ENCODE assay signal across 9 cellular contexts in the genomic region with DNA sequence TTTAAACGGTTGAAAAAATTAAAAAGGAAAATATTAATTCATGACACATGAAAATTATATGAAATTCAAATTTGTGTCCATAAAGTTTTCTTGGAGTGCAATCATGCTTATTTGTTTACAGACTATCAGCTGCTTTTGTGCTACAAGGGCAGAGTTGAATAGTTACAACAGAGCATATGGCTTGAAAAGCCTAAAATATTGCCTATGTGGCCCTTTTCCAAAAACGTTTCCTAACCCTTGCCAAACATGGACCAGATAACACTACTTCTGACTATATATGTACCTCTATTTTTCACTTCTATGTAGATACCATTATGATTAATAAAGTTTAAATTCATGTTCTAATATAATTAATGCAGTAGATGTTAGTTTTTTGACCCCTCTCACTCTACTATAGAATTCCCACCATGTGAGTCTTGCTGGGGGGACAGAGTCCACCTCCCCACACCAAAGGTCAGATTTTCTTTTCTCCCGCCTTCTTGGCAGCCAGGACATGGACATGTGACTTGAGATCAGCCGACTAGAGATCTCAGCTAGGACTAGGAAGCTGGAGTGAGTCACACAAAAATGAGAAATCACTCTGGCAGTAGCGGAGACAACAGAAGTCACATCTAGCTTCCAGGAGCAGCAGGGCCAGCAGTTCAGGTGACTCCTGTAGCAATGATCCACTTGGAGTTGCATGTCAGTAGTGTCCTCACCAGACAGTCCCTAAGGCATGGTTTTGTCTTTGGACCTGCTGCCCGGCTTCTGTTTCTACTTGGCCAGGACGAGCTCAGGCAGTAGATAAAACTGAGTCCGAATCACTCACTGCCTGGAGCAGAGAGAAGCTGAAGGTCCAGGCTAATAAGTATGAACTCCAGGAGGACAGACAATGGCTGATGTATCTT. TPM values are rescaled to one million over a fixed set of nuclear protein-coding genes. Genes with fewer than 3 reads are reported as not detected.
DNase-seq lines count a peak whose midpoint lies in the region; ATAC-seq and TF ChIP-seq lines count a peak whose summit lies in the region.
"Had no signal": no experiment of that assay in that cellular context is flagged by ENCODE, and none has a peak within 500 bp of the region (broad histone marks: within the 10 kb centered on the region; RNA-seq: fewer than 3 reads in every experiment).

No MANE protein-coding gene starts in this region.

- TF ChIP-seq EP300 in suprapubic skin (IDR thresholded peaks at IDR 0.05): no peak

- H3K4me1 ChIP-seq in mammary epithelial cell (ENCODE audit: insufficient read depth, low read length): no peaks in the 10 kb centered on the region
- peaks cover 34% of the 10 kb centered on the region for H3K4me1 ChIP-seq in suprapubic skin

- H3K4me3 ChIP-seq in mammary epithelial cell (replicated peaks in 1 of 3; ENCODE audit: insufficient read depth in 1 of 3, low read depth in 2 of 3, low read length in 3 of 3): no peak overlapping the region
- H3K4me3 ChIP-seq in suprapubic skin: no peak overlapping the region

- TF ChIP-seq CTCF in mammary epithelial cell (conservative IDR thresholded peaks at IDR 0.05 in 1 of 2, IDR thresholded peaks at IDR 0.05 in 1 of 2; ENCODE audit: extremely low read depth in 1 of 2, insufficient read depth in 1 of 2, low read depth in 1 of 2, low read length in 2 of 2): no peak
- no peak for TF ChIP-seq CTCF in suprapubic skin (IDR thresholded peaks at IDR 0.05)

- no peaks in the 10 kb centered on the region for H4K20me1 ChIP-seq in mammary epithelial cell (ENCODE audit: insufficient read depth, low read length)

- H3K27ac ChIP-seq in mammary epithelial cell (ENCODE audit: insufficient read depth, low read depth, low read length) (no peak overlapping the region), layer of hippocampus (ENCODE audit: low read depth, low read length) (peak overlapping the region; percentile 54), suprapubic skin (peak overlapping the region; percentile 71)

- no peak overlapping the region for H2AFZ ChIP-seq in mammary epithelial cell (ENCODE audit: low read depth, low read length)

- H3K9ac ChIP-seq in mammary epithelial cell (ENCODE audit: insufficient read depth, low read length): no peak overlapping the region

- H3K27ac Mint-ChIP-seq in activated naive CD4-positive, alpha-beta T cell treated with anti-CD3 and anti-CD28 coated beads, Interleukin-2, amount 50 U/mL, for 72 hours: no peak overlapping the region

- BruUV-seq in mammary epithelial cell (replicated peaks; lab: Mats Ljungman, UMichigan): no TSS peak

- no peaks in the 10 kb centered on the region for H3K9me3 Mint-ChIP-seq in activated naive CD4-positive, alpha-beta T cell treated with anti-CD3 and anti-CD28 coated beads, Interleukin-2, amount 50 U/mL, for 72 hours

- in situ Hi-C loops in mammary epithelial cell (cut with MboI; ENCODE audit: low sequenced_read_pairs in 2 of 2): loop anchor here (10.0 to 25.0 kb wide), 3 partner anchors 456 to 609 kb away; no protein-coding TSS in a partner anchor

- no peak for TF ChIP-seq POLR2A in suprapubic skin (IDR thresholded peaks at IDR 0.05)

- no peaks in the 10 kb centered on the region for H3K79me2 ChIP-seq in mammary epithelial cell (ENCODE audit: insufficient read depth, low read length)

- no peaks in the 10 kb centered on the region for H3K9me3 ChIP-seq in mammary epithelial cell (replicated peaks; ENCODE audit: insufficient read depth, low read length)
- no peaks in the 10 kb centered on the region for H3K9me3 ChIP-seq in suprapubic skin

- 66% methylated on average over 8 of the region's 8 CpGs for WGBS in mammary epithelial cell (ENCODE audit: low coverage, missing lambda C conversion rate)
- WGBS in suprapubic skin: 55% methylated on average over 8 of the region's 8 CpGs

- DNase-seq in HK-2 (ENCODE audit: unreplicated experiment): peak; percentile 37
- peak; percentile 58 for DNase-seq in mammary epithelial cell
- peak in 1 of 2 donors; percentile 85 for DNase-seq in suprapubic skin (ENCODE audit: low spot score in 2 of 2)
- DNase-seq in SW 1271 (lab: John Stamatoyannopoulos, UW): no peak
- no peak for DNase-seq in activated CD4-positive, alpha-beta T cell treated with anti-CD3 and anti-CD28 coated beads for 48 hours
- DNase-seq in activated naive CD4-positive, alpha-beta T cell treated with anti-CD3 and anti-CD28 coated beads, Interleukin-2, amount 50 U/mL, for 72 hours (ENCODE audit: low spot score in 2 of 2): no peak
- DNase-seq: T-helper 17 cell had no signal

- dilution Hi-C loops in mammary epithelial cell (cut with HindIII; ENCODE audit: low sequenced_read_pairs): no loop called here

- no peak overlapping the region for H3K4me2 ChIP-seq in mammary epithelial cell (ENCODE audit: insufficient read depth, low read depth, low read length)

- H3K36me3 ChIP-seq in mammary epithelial cell (ENCODE audit: insufficient read depth, low read length): peaks cover 2% of the 10 kb centered on the region
- peaks cover 22% of the 10 kb centered on the region for H3K36me3 ChIP-seq in suprapubic skin

- CTCF ChIA-PET in mammary epithelial cell (lab: Charles Lee; ENCODE audit: low non-redundant PET): no interaction called here

- H3K27me3 ChIP-seq in mammary epithelial cell (ENCODE audit: insufficient read depth, low read length): no peaks in the 10 kb centered on the region
- no peaks in the 10 kb centered on the region for H3K27me3 ChIP-seq in layer of hippocampus (ENCODE audit: control insufficient read depth, insufficient read depth, low read length)
- H3K27me3 ChIP-seq in suprapubic skin: no peaks in the 10 kb centered on the region

- no peaks in the 10 kb centered on the region for H3K36me3 Mint-ChIP-seq in activated naive CD4-positive, alpha-beta T cell treated with anti-CD3 and anti-CD28 coated beads, Interleukin-2, amount 50 U/mL, for 72 hours

- ATAC-seq in activated naive CD4-positive, alpha-beta T cell treated with anti-CD3 and anti-CD28 coated beads, Interleukin-2, amount 50 U/mL, for 72 hours: no peak
- ATAC-seq in GM18868 (IDR thresholded peaks at IDR 0.05; ENCODE audit: unreplicated experiment): no peak
- ATAC-seq: T-helper 17 cell had no signal

- intact Hi-C loops in mammary epithelial cell (cut with micrococcal nuclease): loop anchor here (5.0 kb wide), 1 partner anchor 784 kb away; no protein-coding TSS in a partner anchor

RNA-seq across cellular contexts. Expression of gene CIAO2A, which starts 22.4 kb away (rescaled TPM):
- total RNA-seq in mammary epithelial cell: 10 to 100 TPM; 31.8 to 47.0 TPM
- polyA plus RNA-seq in mammary epithelial cell: 44.6 TPM
- 76.9 TPM for polyA minus RNA-seq in mammary epithelial cell
- total RNA-seq in suprapubic skin: 10 to 100 TPM; 19.1 to 37.0 (median 21.8) TPM
- 10 to 100 TPM; 77.9 to 95.4 TPM for total RNA-seq in activated naive CD4-positive, alpha-beta T cell treated with anti-CD3 and anti-CD28 coated beads, Interleukin-2, amount 50 U/mL, for 72 hours

RNA-seq across cellular contexts. Expression of gene SNX1, which starts 24.6 kb away (rescaled TPM):
- total RNA-seq in mammary epithelial cell (100 to 1,000 TPM in 1 of 2 donors, 10 to 100 TPM in 1; 42.5 to 100 TPM), suprapubic skin (10 to 100 TPM; 56.4 to 96.6 (median 68.6) TPM)
- 75.5 TPM for polyA plus RNA-seq in mammary epithelial cell
- 35.7 TPM for polyA minus RNA-seq in mammary epithelial cell
- 100 to 1,000 TPM in 1 of 2 donors, 10 to 100 TPM in 1; 58.8 to 128 TPM for total RNA-seq in activated naive CD4-positive, alpha-beta T cell treated with anti-CD3 and anti-CD28 coated beads, Interleukin-2, amount 50 U/mL, for 72 hours

RNA-seq across cellular contexts. Expression of gene DAPK2, which starts 24.9 kb away (rescaled TPM):
- total RNA-seq in mammary epithelial cell (1 to 10 TPM in 1 of 2 donors, under 1 TPM in 1; 0.82 to 2.3 TPM), suprapubic skin (10 to 100 TPM; 13.1 to 30.8 (median 26.4) TPM)
- polyA plus RNA-seq in mammary epithelial cell: 0.80 TPM
- not detected for polyA minus RNA-seq in mammary epithelial cell
- total RNA-seq in activated naive CD4-positive, alpha-beta T cell treated with anti-CD3 and anti-CD28 coated beads, Interleukin-2, amount 50 U/mL, for 72 hours: 1 to 10 TPM in 1 of 2 donors, under 1 TPM in 1; 0.62 to 1.0 TPM

Comparison
In these comparisons a context has a peak if more than half of its experiments do, and no peak if none do; other contexts are left out.
1. DNase-seq: peak in HK-2 (single experiment) and mammary epithelial cell (single experiment); none in SW 1271 (0 of 2), activated CD4-positive, alpha-beta T cell treated with anti-CD3 and anti-CD28 coated beads for 48 hours (single experiment) and activated naive CD4-positive, alpha-beta T cell treated with anti-CD3 and anti-CD28 coated beads, Interleukin-2, amount 50 U/mL, for 72 hours (0 of 2).
2. RNA of gene DAPK2, which starts 24.9 kb away (total RNA-seq): 13.1 to 30.8 TPM in suprapubic skin; 0.82 to 2.3 TPM in mammary epithelial cell and 0.62 to 1.0 TPM in activated naive CD4-positive, alpha-beta T cell treated with anti-CD3 and anti-CD28 coated beads, Interleukin-2, amount 50 U/mL, for 72 hours; every median in the first group is over 4 times any median in the second.